In genomic region chr9:17318821-17319320, GRCh38 we compare ENCODE assay signal across 18 cellular contexts.
DNase-seq lines count a peak whose midpoint lies in the region; ATAC-seq and TF ChIP-seq lines count a peak whose summit lies in the region.
"Had no signal": no experiment of that assay in that cellular context is flagged by ENCODE, and none has a peak within 500 bp of the region (broad histone marks: within the 10 kb centered on the region; RNA-seq: fewer than 3 reads in every experiment).

No MANE protein-coding gene starts in this region.

- 80 to 92% methylated on average over 1 to 4 of the region's 4 CpGs for WGBS in endodermal cell (ENCODE audit: insufficient coverage in 1 of 2, insufficient read length in 1 of 2), 2 experiments

- H4K20me1 ChIP-seq in osteoblast (ENCODE audit: insufficient read depth, low read length), result no peaks in the 10 kb centered on the region

- H3K9me3 ChIP-seq in MG63 (no peaks in the 10 kb centered on the region), endodermal cell (ENCODE audit: control insufficient read depth, low read length) (no peaks in the 10 kb centered on the region), osteoblast (ENCODE audit: low read depth, low read length) (no peaks in the 10 kb centered on the region), BE2C (no peaks in the 10 kb centered on the region)
- H3K9me3 ChIP-seq: HAP-1 had no signal

- H3K9ac ChIP-seq in endodermal cell (ENCODE audit: extremely low read depth, low read length, poor library complexity, severe bottlenecking), result no peak overlapping the region

- H3K4me2 ChIP-seq in osteoblast (ENCODE audit: insufficient read depth, low read length), result no peak overlapping the region

- ATAC-seq in HG03457 (IDR thresholded peaks at IDR 0.05; ENCODE audit: unreplicated experiment), result no peak
- ATAC-seq: HepG2, T-helper 17 cell had no signal

- H3K27ac Mint-ChIP-seq in endodermal cell, result peak overlapping the region; percentile 15
- H3K27ac Mint-ChIP-seq: T-helper 17 cell had no signal

- TF ChIP-seq CTCF in endodermal cell (conservative IDR thresholded peaks at IDR 0.05) (no peak), osteoblast (IDR thresholded peaks at IDR 0.05; ENCODE audit: extremely low read depth, low read depth, low read length) (no peak), BE2C (IDR thresholded peaks at IDR 0.05; ENCODE audit: low read depth, low read length) (no peak)

- H3K27me3 ChIP-seq in MG63, result no peaks in the 10 kb centered on the region
- H3K27me3 ChIP-seq in endodermal cell (ENCODE audit: control insufficient read depth, insufficient read depth, low read length, poor library complexity, severe bottlenecking), result no peaks in the 10 kb centered on the region
- no peaks in the 10 kb centered on the region for H3K27me3 ChIP-seq in osteoblast (ENCODE audit: insufficient read depth, low read length)
- no peaks in the 10 kb centered on the region for H3K27me3 ChIP-seq in BE2C

- H3K4me1 ChIP-seq in endodermal cell (ENCODE audit: control insufficient read depth, insufficient read depth, low read length) (no peaks in the 10 kb centered on the region), osteoblast (ENCODE audit: insufficient read depth, low read length) (peaks cover 5% of the 10 kb centered on the region), BE2C (peaks cover 20% of the 10 kb centered on the region)

- H3K79me2 ChIP-seq in osteoblast (ENCODE audit: insufficient read depth, low read length), result no peaks in the 10 kb centered on the region

- no peak overlapping the region for H3K4me3 Mint-ChIP-seq in endodermal cell
- H3K4me3 Mint-ChIP-seq: T-helper 17 cell had no signal

- H3K9me3 Mint-ChIP-seq in endodermal cell, result no peaks in the 10 kb centered on the region

- H3K27ac ChIP-seq in endodermal cell (ENCODE audit: low read depth, low read length), result no peak overlapping the region
- H3K27ac ChIP-seq in osteoblast (ENCODE audit: low read depth, low read length), result no peak overlapping the region

- no peak overlapping the region for H2AFZ ChIP-seq in osteoblast (ENCODE audit: low read length)

- H3K36me3 Mint-ChIP-seq in endodermal cell (ENCODE audit: low read depth), result no peaks in the 10 kb centered on the region

- H3K27me3 Mint-ChIP-seq in endodermal cell (ENCODE audit: insufficient read depth), result no peaks in the 10 kb centered on the region
- H3K27me3 Mint-ChIP-seq: T-helper 17 cell had no signal

- no peak overlapping the region for H3K4me3 ChIP-seq in MG63
- no peak overlapping the region for H3K4me3 ChIP-seq in endodermal cell (ENCODE audit: low read length)
- H3K4me3 ChIP-seq in osteoblast (ENCODE audit: insufficient read depth, low read length), result no peak overlapping the region
- H3K4me3 ChIP-seq in BE2C (ENCODE audit: low read depth, low read length), result no peak overlapping the region
- H3K4me3 ChIP-seq: HAP-1 had no signal

- H3K36me3 ChIP-seq in MG63 (no peaks in the 10 kb centered on the region), endodermal cell (ENCODE audit: control insufficient read depth, insufficient read depth, low read length) (no peaks in the 10 kb centered on the region), osteoblast (ENCODE audit: insufficient read depth, low read length) (no peaks in the 10 kb centered on the region), BE2C (no peaks in the 10 kb centered on the region)
- H3K36me3 ChIP-seq: HAP-1 had no signal

- H3K4me1 Mint-ChIP-seq in endodermal cell, result no peaks in the 10 kb centered on the region
- H3K4me1 Mint-ChIP-seq: T-helper 17 cell had no signal

- peak; percentile 1 for DNase-seq in GM04503 (ENCODE audit: low read depth)
- DNase-seq in MG63, result peak; percentile 5
- no peak for DNase-seq in endodermal cell
- peak; percentile 52 for DNase-seq in osteoblast (ENCODE audit: insufficient read length, low spot score, missing footprints)
- no peak for DNase-seq in activated T-cell treated with anti-CD3 and anti-CD28 coated beads, Interleukin-2, amount 50 U/mL, for 48 hours
- DNase-seq in KG1 (lab: John Stamatoyannopoulos, UW), result no peak
- DNase-seq in BE2C, result no peak
- DNase-seq: C1 segment of cervical spinal cord; MV-4-11; NCI-H1417; NCI-H187 treated with DMSO at 0.1 percent for 48 hours; NCI-H446; NCI-H69; NK-92 treated with Interleukin-12 subunit alpha and Interleukin-12 subunit beta, amount 100 ng/mL, for 24 hours; T-helper 17 cell had no signal

Comparison
In these comparisons a context has a peak if more than half of its experiments do, and no peak if none do; other contexts are left out.
1. DNase-seq: peak in GM04503 (single experiment), MG63 (single experiment) and osteoblast (single experiment); none in endodermal cell (single experiment), activated T-cell treated with anti-CD3 and anti-CD28 coated beads, Interleukin-2, amount 50 U/mL, for 48 hours (0 of 2), KG1 (single experiment) and BE2C (single experiment).